1 cellular context compared by ENCODE assay signal in the genomic region with DNA sequence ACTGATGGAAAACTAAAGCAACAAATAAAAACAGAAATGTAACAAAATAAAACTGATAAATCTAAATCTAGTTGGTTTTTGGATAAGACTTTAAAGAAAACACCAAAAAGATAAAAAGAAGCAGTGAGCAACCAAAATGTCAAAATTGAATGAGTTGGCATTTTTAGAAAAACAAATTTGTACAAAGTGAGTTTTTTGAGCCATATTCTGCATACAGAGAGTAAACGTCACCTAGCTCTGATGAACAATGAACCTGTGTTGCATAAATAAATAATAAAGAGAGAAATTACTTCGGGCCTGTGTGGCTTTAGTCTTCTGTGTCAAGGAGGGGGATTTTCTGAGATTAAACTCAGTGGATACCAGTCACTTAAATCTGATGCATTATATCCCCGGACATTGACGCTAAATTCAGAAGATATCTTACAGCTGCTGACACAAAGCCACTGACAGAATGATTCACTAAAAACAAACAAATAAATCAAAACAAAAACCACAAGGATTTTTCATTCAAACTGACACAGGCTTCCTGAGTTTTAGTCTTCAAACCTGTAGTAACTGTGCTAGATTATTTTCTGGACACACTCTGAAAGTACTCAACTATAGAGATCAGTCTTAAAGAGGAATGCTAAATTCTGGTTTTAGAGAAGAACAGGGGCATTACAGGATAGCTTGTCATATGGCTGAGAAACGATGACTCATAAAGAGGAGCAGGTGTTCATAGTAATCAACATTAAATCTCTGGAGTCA.
TF ChIP-seq lines count a peak whose summit lies in the region.

No MANE protein-coding gene starts in this region.

TF ChIP-seq in HEK293, 187 proteins besides CTCF, POLR2A, EP300 and RAD21 (continued from another document):
- TF ChIP-seq, protein P1, sequence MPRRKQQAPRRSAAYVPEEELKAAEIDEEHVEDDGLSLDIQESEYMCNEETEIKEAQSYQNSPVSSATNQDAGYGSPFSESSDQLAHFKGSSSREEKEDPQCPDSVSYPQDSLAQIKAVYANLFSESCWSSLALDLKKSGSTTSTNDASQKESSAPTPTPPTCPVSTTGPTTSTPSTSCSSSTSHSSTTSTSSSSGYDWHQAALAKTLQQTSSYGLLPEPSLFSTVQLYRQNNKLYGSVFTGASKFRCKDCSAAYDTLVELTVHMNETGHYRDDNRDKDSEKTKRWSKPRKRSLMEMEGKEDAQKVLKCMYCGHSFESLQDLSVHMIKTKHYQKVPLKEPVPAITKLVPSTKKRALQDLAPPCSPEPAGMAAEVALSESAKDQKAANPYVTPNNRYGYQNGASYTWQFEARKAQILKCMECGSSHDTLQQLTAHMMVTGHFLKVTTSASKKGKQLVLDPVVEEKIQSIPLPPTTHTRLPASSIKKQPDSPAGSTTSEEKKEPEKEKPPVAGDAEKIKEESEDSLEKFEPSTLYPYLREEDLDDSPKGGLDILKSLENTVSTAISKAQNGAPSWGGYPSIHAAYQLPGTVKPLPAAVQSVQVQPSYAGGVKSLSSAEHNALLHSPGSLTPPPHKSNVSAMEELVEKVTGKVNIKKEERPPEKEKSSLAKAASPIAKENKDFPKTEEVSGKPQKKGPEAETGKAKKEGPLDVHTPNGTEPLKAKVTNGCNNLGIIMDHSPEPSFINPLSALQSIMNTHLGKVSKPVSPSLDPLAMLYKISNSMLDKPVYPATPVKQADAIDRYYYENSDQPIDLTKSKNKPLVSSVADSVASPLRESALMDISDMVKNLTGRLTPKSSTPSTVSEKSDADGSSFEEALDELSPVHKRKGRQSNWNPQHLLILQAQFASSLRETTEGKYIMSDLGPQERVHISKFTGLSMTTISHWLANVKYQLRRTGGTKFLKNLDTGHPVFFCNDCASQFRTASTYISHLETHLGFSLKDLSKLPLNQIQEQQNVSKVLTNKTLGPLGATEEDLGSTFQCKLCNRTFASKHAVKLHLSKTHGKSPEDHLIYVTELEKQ (tag by site-specific recombination; IDR thresholded peaks at IDR 0.05; ENCODE audit: borderline replicate concordance): peak; percentile 74; the same call in 1 of the 2 replicates
- TF ChIP-seq SCRT1 (tag by site-specific recombination; IDR thresholded peaks at IDR 0.05; ENCODE audit: borderline replicate concordance) (no peak), ZSCAN23 (tag by site-specific recombination; IDR thresholded peaks at IDR 0.05) (no peak), ZNF654 (tag by site-specific recombination; IDR thresholded peaks at IDR 0.05; ENCODE audit: low read depth) (0 out of 2 replicates have a peak, but pooled peaks have one; percentile 5), ZNF366 (tag by site-specific recombination; conservative IDR thresholded peaks at IDR 0.05) (peak; percentile 70), MZF1 (tag by site-specific recombination; IDR thresholded peaks at IDR 0.05; ENCODE audit: borderline replicate concordance) (peak; percentile 37; the same call in 1 of the 2 replicates), BCL11A (tag by site-specific recombination; IDR thresholded peaks at IDR 0.05; ENCODE audit: low read depth) (0 out of 2 replicates have a peak, but pooled peaks have one; percentile 28)
- TF ChIP-seq, protein P2, sequence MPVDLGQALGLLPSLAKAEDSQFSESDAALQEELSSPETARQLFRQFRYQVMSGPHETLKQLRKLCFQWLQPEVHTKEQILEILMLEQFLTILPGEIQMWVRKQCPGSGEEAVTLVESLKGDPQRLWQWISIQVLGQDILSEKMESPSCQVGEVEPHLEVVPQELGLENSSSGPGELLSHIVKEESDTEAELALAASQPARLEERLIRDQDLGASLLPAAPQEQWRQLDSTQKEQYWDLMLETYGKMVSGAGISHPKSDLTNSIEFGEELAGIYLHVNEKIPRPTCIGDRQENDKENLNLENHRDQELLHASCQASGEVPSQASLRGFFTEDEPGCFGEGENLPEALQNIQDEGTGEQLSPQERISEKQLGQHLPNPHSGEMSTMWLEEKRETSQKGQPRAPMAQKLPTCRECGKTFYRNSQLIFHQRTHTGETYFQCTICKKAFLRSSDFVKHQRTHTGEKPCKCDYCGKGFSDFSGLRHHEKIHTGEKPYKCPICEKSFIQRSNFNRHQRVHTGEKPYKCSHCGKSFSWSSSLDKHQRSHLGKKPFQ (tag by site-specific recombination; IDR thresholded peaks at IDR 0.05): no peak
